1 cellular context compared by ENCODE assay signal in genomic region chr3:143001369-143002082, GRCh38.
TF ChIP-seq lines count a peak whose summit lies in the region.

Gene U2SURP, plus strand, starts transcription at chr3:143001570. Its CDS starts 59 bp downstream, at chr3:143001629.

TF ChIP-seq in WTC11, 78 proteins besides CTCF, POLR2A, EP300 and RAD21 (continued from another document):
- no peak for TF ChIP-seq NFATC4 (CRISPR knock-in tag; IDR thresholded peaks at IDR 0.05)
- no peak for TF ChIP-seq ATF3 (CRISPR knock-in tag; conservative IDR thresholded peaks at IDR 0.05)
- TF ChIP-seq E2F4 (CRISPR knock-in tag; IDR thresholded peaks at IDR 0.05; ENCODE audit: borderline replicate concordance, low read depth): no peak
- TF ChIP-seq, protein P1, sequence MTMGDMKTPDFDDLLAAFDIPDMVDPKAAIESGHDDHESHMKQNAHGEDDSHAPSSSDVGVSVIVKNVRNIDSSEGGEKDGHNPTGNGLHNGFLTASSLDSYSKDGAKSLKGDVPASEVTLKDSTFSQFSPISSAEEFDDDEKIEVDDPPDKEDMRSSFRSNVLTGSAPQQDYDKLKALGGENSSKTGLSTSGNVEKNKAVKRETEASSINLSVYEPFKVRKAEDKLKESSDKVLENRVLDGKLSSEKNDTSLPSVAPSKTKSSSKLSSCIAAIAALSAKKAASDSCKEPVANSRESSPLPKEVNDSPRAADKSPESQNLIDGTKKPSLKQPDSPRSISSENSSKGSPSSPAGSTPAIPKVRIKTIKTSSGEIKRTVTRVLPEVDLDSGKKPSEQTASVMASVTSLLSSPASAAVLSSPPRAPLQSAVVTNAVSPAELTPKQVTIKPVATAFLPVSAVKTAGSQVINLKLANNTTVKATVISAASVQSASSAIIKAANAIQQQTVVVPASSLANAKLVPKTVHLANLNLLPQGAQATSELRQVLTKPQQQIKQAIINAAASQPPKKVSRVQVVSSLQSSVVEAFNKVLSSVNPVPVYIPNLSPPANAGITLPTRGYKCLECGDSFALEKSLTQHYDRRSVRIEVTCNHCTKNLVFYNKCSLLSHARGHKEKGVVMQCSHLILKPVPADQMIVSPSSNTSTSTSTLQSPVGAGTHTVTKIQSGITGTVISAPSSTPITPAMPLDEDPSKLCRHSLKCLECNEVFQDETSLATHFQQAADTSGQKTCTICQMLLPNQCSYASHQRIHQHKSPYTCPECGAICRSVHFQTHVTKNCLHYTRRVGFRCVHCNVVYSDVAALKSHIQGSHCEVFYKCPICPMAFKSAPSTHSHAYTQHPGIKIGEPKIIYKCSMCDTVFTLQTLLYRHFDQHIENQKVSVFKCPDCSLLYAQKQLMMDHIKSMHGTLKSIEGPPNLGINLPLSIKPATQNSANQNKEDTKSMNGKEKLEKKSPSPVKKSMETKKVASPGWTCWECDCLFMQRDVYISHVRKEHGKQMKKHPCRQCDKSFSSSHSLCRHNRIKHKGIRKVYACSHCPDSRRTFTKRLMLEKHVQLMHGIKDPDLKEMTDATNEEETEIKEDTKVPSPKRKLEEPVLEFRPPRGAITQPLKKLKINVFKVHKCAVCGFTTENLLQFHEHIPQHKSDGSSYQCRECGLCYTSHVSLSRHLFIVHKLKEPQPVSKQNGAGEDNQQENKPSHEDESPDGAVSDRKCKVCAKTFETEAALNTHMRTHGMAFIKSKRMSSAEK (CRISPR knock-in tag; IDR thresholded peaks at IDR 0.05; ENCODE audit: borderline replicate concordance): no peak
- TF ChIP-seq MXD4 (CRISPR knock-in tag; IDR thresholded peaks at IDR 0.05; ENCODE audit: borderline replicate concordance): no peak
- TF ChIP-seq TP53 (CRISPR knock-in tag; IDR thresholded peaks at IDR 0.05): no peak
- peak; percentile 16; the same call in 1 of the 2 replicates for TF ChIP-seq SMAD3 (CRISPR knock-in tag; IDR thresholded peaks at IDR 0.05; ENCODE audit: borderline replicate concordance)
- no peak for TF ChIP-seq CDX4 (CRISPR knock-in tag; IDR thresholded peaks at IDR 0.05; ENCODE audit: borderline replicate concordance)
- TF ChIP-seq ZNF263 (CRISPR knock-in tag; IDR thresholded peaks at IDR 0.05; ENCODE audit: low read depth): no peak
- no peak; the same call in 1 of the 2 replicates for TF ChIP-seq ESRRA (CRISPR knock-in tag; IDR thresholded peaks at IDR 0.05; ENCODE audit: borderline replicate concordance)
- TF ChIP-seq RELA (CRISPR knock-in tag; IDR thresholded peaks at IDR 0.05; ENCODE audit: borderline replicate concordance): 0 out of 2 replicates have a peak, but pooled peaks have one; percentile 28
- TF ChIP-seq IRF2 (CRISPR knock-in tag; IDR thresholded peaks at IDR 0.05; ENCODE audit: borderline replicate concordance, low read depth): no peak
- TF ChIP-seq NFE2L1 (CRISPR knock-in tag; IDR thresholded peaks at IDR 0.05): no peak
- peak; percentile 83 for TF ChIP-seq FOXK1 (CRISPR knock-in tag; IDR thresholded peaks at IDR 0.05)
- TF ChIP-seq, protein P2, sequence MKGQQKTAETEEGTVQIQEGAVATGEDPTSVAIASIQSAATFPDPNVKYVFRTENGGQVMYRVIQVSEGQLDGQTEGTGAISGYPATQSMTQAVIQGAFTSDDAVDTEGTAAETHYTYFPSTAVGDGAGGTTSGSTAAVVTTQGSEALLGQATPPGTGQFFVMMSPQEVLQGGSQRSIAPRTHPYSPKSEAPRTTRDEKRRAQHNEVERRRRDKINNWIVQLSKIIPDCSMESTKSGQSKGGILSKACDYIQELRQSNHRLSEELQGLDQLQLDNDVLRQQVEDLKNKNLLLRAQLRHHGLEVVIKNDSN (CRISPR knock-in tag; IDR thresholded peaks at IDR 0.05): peak; percentile 99
- TF ChIP-seq SOX15 (CRISPR knock-in tag; IDR thresholded peaks at IDR 0.05): no peak
- TF ChIP-seq GABPB1 (CRISPR knock-in tag; IDR thresholded peaks at IDR 0.05): peak; percentile 93
- peak; percentile 78 for TF ChIP-seq CREM (CRISPR knock-in tag; IDR thresholded peaks at IDR 0.05)
- no peak for TF ChIP-seq ZNF281 (CRISPR knock-in tag; IDR thresholded peaks at IDR 0.05)
- TF ChIP-seq ZBTB21 (CRISPR knock-in tag; IDR thresholded peaks at IDR 0.05; ENCODE audit: borderline replicate concordance): no peak
- TF ChIP-seq NR3C1 (CRISPR knock-in tag; conservative IDR thresholded peaks at IDR 0.05; ENCODE audit: low read depth): no peak
- TF ChIP-seq JUN (CRISPR knock-in tag; IDR thresholded peaks at IDR 0.05): no peak
- no peak for TF ChIP-seq FOXJ3 (CRISPR knock-in tag; IDR thresholded peaks at IDR 0.05; ENCODE audit: borderline replicate concordance)
- TF ChIP-seq ZNF512 (CRISPR knock-in tag; IDR thresholded peaks at IDR 0.05; ENCODE audit: borderline replicate concordance): no peak
- 0 out of 2 replicates have a peak, but pooled peaks have one; percentile 40 for TF ChIP-seq TEAD4 (CRISPR knock-in tag; IDR thresholded peaks at IDR 0.05)
- no peak for TF ChIP-seq FOXP4 (CRISPR knock-in tag; IDR thresholded peaks at IDR 0.05)
- TF ChIP-seq FOXP1 (CRISPR knock-in tag; IDR thresholded peaks at IDR 0.05; ENCODE audit: borderline replicate concordance): peak; percentile 58; the same call in 1 of the 2 replicates
- TF ChIP-seq ARID4B (CRISPR knock-in tag; IDR thresholded peaks at IDR 0.05; ENCODE audit: borderline replicate concordance): peak; percentile 15; the same call in 1 of the 2 replicates
TF ChIP-seq in WTC11: peak in this region for 25.
